ENCODE assay signal across 11 cellular contexts in genomic region chr5:96881511-96882115, GRCh38. TPM values are rescaled to one million over a fixed set of nuclear protein-coding genes. Genes with fewer than 3 reads are reported as not detected.
A peak's percentile ranks its signal among the peaks of the same experiment; 100 is the strongest.
DNase-seq lines count a peak whose midpoint lies in the region; ATAC-seq, FAIRE-seq and TF ChIP-seq lines count a peak whose summit lies in the region.
"Had no signal": no experiment of that assay in that cellular context is flagged by ENCODE, and none has a peak within 500 bp of the region (broad histone marks: within the 10 kb centered on the region; RNA-seq: fewer than 3 reads in every experiment).

No MANE protein-coding gene starts in this region.

- peaks cover 69% of the 10 kb centered on the region for H3K36me3 Mint-ChIP-seq in activated CD8-positive, alpha-beta T cell treated with anti-CD3 and anti-CD28 coated beads for 36 hours (ENCODE audit: low read depth)

- H3K4me3 ChIP-seq in AG04449 (ENCODE audit: low read depth, low read length): no peak overlapping the region
- no peak overlapping the region for H3K4me3 ChIP-seq in keratinocyte (ENCODE audit: control insufficient read depth in 2 of 3, extremely low read depth in 1 of 3, insufficient read depth in 2 of 3, low read depth in 1 of 3, low read length in 3 of 3)
- H3K4me3 ChIP-seq in thyroid gland (replicated peaks in 1 of 3): no peak overlapping the region
- H3K4me3 ChIP-seq in body of pancreas: no peak overlapping the region
- H3K4me3 ChIP-seq: tibial nerve had no signal

- intact Hi-C loops in activated CD8-positive, alpha-beta T cell treated with anti-CD3 and anti-CD28 coated beads for 36 hours (cut with micrococcal nuclease): no loop called here
- intact Hi-C loops in thyroid gland (cut with DNase I): no loop called here
- intact Hi-C loops in body of pancreas (cut with DNase I): no loop called here

- no peaks in the 10 kb centered on the region for H3K9me3 Mint-ChIP-seq in activated CD8-positive, alpha-beta T cell treated with anti-CD3 and anti-CD28 coated beads for 36 hours

- TF ChIP-seq POLR2A in thyroid gland (IDR thresholded peaks at IDR 0.05): no peak
- no peak for TF ChIP-seq POLR2A in body of pancreas (IDR thresholded peaks at IDR 0.05)

- CTCF ChIA-PET in AG04449 (lab: Yijun Ruan, JAX): interaction anchor here (1.1 kb wide), 1 partner anchor 13 kb away, joined by 4 read pairs; no protein-coding TSS in a partner anchor
- CTCF ChIA-PET in activated CD8-positive, alpha-beta T cell treated with anti-CD3 and anti-CD28 coated beads for 36 hours (lab: Charles Lee): interaction anchor here (2.0 to 10.0 kb wide), 2 partner anchors 11 to 280 kb away, joined by 5 to 77 read pairs; no protein-coding TSS in a partner anchor

- peak; percentile 84 for FAIRE-seq in keratinocyte (lab: Jason Lieb, UNC)
- FAIRE-seq: frontal cortex had no signal

- ATAC-seq in activated CD8-positive, alpha-beta T cell treated with anti-CD3 and anti-CD28 coated beads for 36 hours: peak; percentile 22
- ATAC-seq in GM18498 (IDR thresholded peaks at IDR 0.05; ENCODE audit: unreplicated experiment): no peak
- no peak for ATAC-seq in body of pancreas

- no peak overlapping the region for H2AFZ ChIP-seq in keratinocyte (ENCODE audit: control insufficient read depth, low read length)

- H3K36me3 ChIP-seq in keratinocyte (ENCODE audit: control insufficient read depth in 2 of 2, extremely low read depth in 1 of 2, insufficient read depth in 2 of 2, low read length in 2 of 2): peaks cover 2 to 5% of the 10 kb centered on the region in 2 experiments
- no peaks in the 10 kb centered on the region for H3K36me3 ChIP-seq in thyroid gland
- no peaks in the 10 kb centered on the region for H3K36me3 ChIP-seq in body of pancreas (replicated peaks in 1 of 2; ENCODE audit: insufficient read depth in 1 of 2, low read depth in 2 of 2)

- dilution Hi-C loops in keratinocyte (cut with MboI; ENCODE audit: extremely low pct_ligation_motif_present, low sequenced_read_pairs): no loop called here

- peak overlapping the region; percentile 2 for H3K4me2 ChIP-seq in keratinocyte (ENCODE audit: control insufficient read depth, extremely low read depth, insufficient read depth, low read depth, low read length)

- DNase-seq in AG04449 (ENCODE audit: low read depth, low spot score) (peak; percentile 26), H4 (ENCODE audit: low spot score) (peak; percentile 71), keratinocyte (ENCODE audit: low read depth, low spot score) (no peak), thyroid gland (no peak), body of pancreas (no peak), retina (no peak)
- DNase-seq in activated CD8-positive, alpha-beta T cell treated with anti-CD3 and anti-CD28 coated beads for 36 hours: no peak
- DNase-seq: NCI-H1694 treated with DMSO at 0.1 percent for 48 hours had no signal

- no peaks in the 10 kb centered on the region for H4K20me1 ChIP-seq in keratinocyte (ENCODE audit: control insufficient read depth, extremely low read depth, insufficient read depth, low read length)

- H3K27me3 ChIP-seq in keratinocyte (ENCODE audit: control insufficient read depth, extremely low read depth, insufficient read depth, low read length) (no peaks in the 10 kb centered on the region), thyroid gland (no peaks in the 10 kb centered on the region), body of pancreas (no peaks in the 10 kb centered on the region)
- H3K27me3 ChIP-seq: tibial nerve had no signal

- POLR2A ChIA-PET in AG04449 (lab: Yijun Ruan, JAX): no interaction called here
- POLR2A ChIA-PET in activated CD8-positive, alpha-beta T cell treated with anti-CD3 and anti-CD28 coated beads for 36 hours (lab: Charles Lee): interaction anchor here (0.7 to 1.1 kb wide), 2 partner anchors 10 to 109 kb away, joined by 3 read pairs; no protein-coding TSS in a partner anchor

- H3K9me1 ChIP-seq in keratinocyte (ENCODE audit: control insufficient read depth, extremely low read depth, insufficient read depth, low read length): no peaks in the 10 kb centered on the region

- TF ChIP-seq CTCF in AG04449 (IDR thresholded peaks at IDR 0.05; ENCODE audit: insufficient read depth, low read length, missing control alignments) (no peak), keratinocyte (optimal IDR thresholded peaks at IDR 0.05 in 1 of 3, IDR thresholded peaks at IDR 0.05 in 1 of 3, conservative IDR thresholded peaks at IDR 0.05 in 1 of 3; ENCODE audit: extremely low read depth in 1 of 3, insufficient read depth in 2 of 3, low read length in 3 of 3) (no peak), thyroid gland (IDR thresholded peaks at IDR 0.05) (no peak), body of pancreas (IDR thresholded peaks at IDR 0.05) (no peak)
- no peak for TF ChIP-seq CTCF in activated CD8-positive, alpha-beta T cell treated with anti-CD3 and anti-CD28 coated beads for 36 hours (IDR thresholded peaks at IDR 0.05)

- H3K79me2 ChIP-seq in keratinocyte (ENCODE audit: control insufficient read depth, insufficient read depth, low read length): no peaks in the 10 kb centered on the region

- H3K4me1 Mint-ChIP-seq in activated CD8-positive, alpha-beta T cell treated with anti-CD3 and anti-CD28 coated beads for 36 hours (ENCODE audit: low read depth): peaks cover 72% of the 10 kb centered on the region

- H3K9me3 ChIP-seq in keratinocyte (ENCODE audit: control insufficient read depth, low read depth, low read length) (no peaks in the 10 kb centered on the region), thyroid gland (no peaks in the 10 kb centered on the region), body of pancreas (no peaks in the 10 kb centered on the region)
- H3K9me3 ChIP-seq: tibial nerve had no signal

- peak overlapping the region; percentile 71 for H3K27ac Mint-ChIP-seq in activated CD8-positive, alpha-beta T cell treated with anti-CD3 and anti-CD28 coated beads for 36 hours

- peak overlapping the region; percentile 10 for H3K4me3 Mint-ChIP-seq in activated CD8-positive, alpha-beta T cell treated with anti-CD3 and anti-CD28 coated beads for 36 hours

- no peak overlapping the region for H3K9ac ChIP-seq in keratinocyte (ENCODE audit: control insufficient read depth, extremely low read depth, insufficient read depth, low read length)

- H3K27me3 Mint-ChIP-seq in activated CD8-positive, alpha-beta T cell treated with anti-CD3 and anti-CD28 coated beads for 36 hours: no peaks in the 10 kb centered on the region

- WGBS in thyroid gland, 2 donors: 78 to 91% methylated on average over 2 of the region's 2 CpGs
- WGBS in body of pancreas, 2 donors: 74 to 75% methylated on average over 2 of the region's 2 CpGs

- H3K27ac ChIP-seq in keratinocyte (ENCODE audit: control insufficient read depth, insufficient read depth, low read length): peak overlapping the region; percentile 54
- H3K27ac ChIP-seq in thyroid gland: no peak overlapping the region
- no peak overlapping the region for H3K27ac ChIP-seq in body of pancreas
- H3K27ac ChIP-seq: tibial nerve had no signal

- H3K4me1 ChIP-seq in keratinocyte (ENCODE audit: control insufficient read depth, extremely low read depth, insufficient read depth, low read length) (peaks cover 30% of the 10 kb centered on the region), thyroid gland (peaks cover 4 to 25% of the 10 kb centered on the region in 2 donors), body of pancreas (peaks cover 6% of the 10 kb centered on the region)

RNA-seq across cellular contexts. Expression of gene ERAP2, which starts 5.3 kb away (rescaled TPM):
- 3.9 and 8.8 TPM in 2 replicates for total RNA-seq in H4 (2014; rRNA removed; shearing (Covaris generic))
- total RNA-seq in activated CD8-positive, alpha-beta T cell treated with anti-CD3 and anti-CD28 coated beads for 36 hours: 10 to 100 TPM; 43.0 to 44.5 TPM
- 35.2 to 41.0 TPM (median 37.0 TPM) in 3 replicates for polyA plus RNA-seq in keratinocyte
- 1.3 TPM for polyA plus RNA-seq in keratinocyte (2011; ENCODE audit: low read depth)
- polyA plus RNA-seq in keratinocyte (2011; cell fraction: cytosol; rRNA removed): 5.7 and 13.4 TPM in 2 replicates
- 36.1 and 38.6 TPM in 2 replicates for polyA plus RNA-seq in keratinocyte (2011; cell fraction: nucleus; rRNA removed)
- 2.4 and 18.6 TPM in 2 replicates for polyA plus RNA-seq in keratinocyte (2012; ENCODE audit: low replicate concordance)
- 29.1 to 46.4 TPM (median 42.3 TPM) in 3 replicates for polyA minus RNA-seq in keratinocyte
- polyA minus RNA-seq in keratinocyte (2011; cell fraction: cytosol; rRNA and poly(A)+ RNA removed): 15.2 TPM
- polyA minus RNA-seq in keratinocyte (2011; cell fraction: nucleus; rRNA and poly(A)+ RNA removed): 46.4 and 102 TPM in 2 replicates
- total RNA-seq in thyroid gland (10 to 100 TPM in 3 of 4 donors, 1 to 10 TPM in 1; 9.2 to 19.2 (median 14.0) TPM), body of pancreas (10 to 100 TPM in 1 of 2 donors, 1 to 10 TPM in 1; 7.5 to 24.7 TPM)

RNA-seq across cellular contexts. Expression of gene LNPEP, which starts 54.3 kb away (rescaled TPM):
- total RNA-seq in H4 (2014; rRNA removed; shearing (Covaris generic)): 38.4 and 50.8 TPM in 2 replicates
- 10 to 100 TPM; 51.2 to 53.7 TPM for total RNA-seq in activated CD8-positive, alpha-beta T cell treated with anti-CD3 and anti-CD28 coated beads for 36 hours
- polyA plus RNA-seq in keratinocyte: 20.1 to 26.6 TPM (median 24.6 TPM) in 3 replicates
- polyA plus RNA-seq in keratinocyte (2011; ENCODE audit: low read depth): 6.1 TPM
- polyA plus RNA-seq in keratinocyte (2011; cell fraction: cytosol; rRNA removed): 3.3 and 7.1 TPM in 2 replicates
- polyA plus RNA-seq in keratinocyte (2011; cell fraction: nucleus; rRNA removed): 38.0 and 53.6 TPM in 2 replicates
- 10.2 and 13.9 TPM in 2 replicates for polyA plus RNA-seq in keratinocyte (2012; ENCODE audit: low replicate concordance)
- 22.2 to 114 TPM (median 78.7 TPM) in 3 replicates for polyA minus RNA-seq in keratinocyte
- 20.1 TPM for polyA minus RNA-seq in keratinocyte (2011; cell fraction: cytosol; rRNA and poly(A)+ RNA removed)
- 107 and 229 TPM in 2 replicates for polyA minus RNA-seq in keratinocyte (2011; cell fraction: nucleus; rRNA and poly(A)+ RNA removed)
- total RNA-seq in thyroid gland: 10 to 100 TPM; 35.0 to 59.9 (median 45.2) TPM
- 10 to 100 TPM; 16.8 to 22.1 TPM for total RNA-seq in body of pancreas

Comparison
In these comparisons a context has a peak if more than half of its experiments do, and no peak if none do; other contexts are left out.
1. DNase-seq: peak in AG04449 (single experiment) and H4 (single experiment); none in activated CD8-positive, alpha-beta T cell treated with anti-CD3 and anti-CD28 coated beads for 36 hours (single experiment), keratinocyte (single experiment), thyroid gland (0 of 2), body of pancreas (0 of 4) and retina (single experiment).